1 cellular context compared by ENCODE assay signal in the genomic region with DNA sequence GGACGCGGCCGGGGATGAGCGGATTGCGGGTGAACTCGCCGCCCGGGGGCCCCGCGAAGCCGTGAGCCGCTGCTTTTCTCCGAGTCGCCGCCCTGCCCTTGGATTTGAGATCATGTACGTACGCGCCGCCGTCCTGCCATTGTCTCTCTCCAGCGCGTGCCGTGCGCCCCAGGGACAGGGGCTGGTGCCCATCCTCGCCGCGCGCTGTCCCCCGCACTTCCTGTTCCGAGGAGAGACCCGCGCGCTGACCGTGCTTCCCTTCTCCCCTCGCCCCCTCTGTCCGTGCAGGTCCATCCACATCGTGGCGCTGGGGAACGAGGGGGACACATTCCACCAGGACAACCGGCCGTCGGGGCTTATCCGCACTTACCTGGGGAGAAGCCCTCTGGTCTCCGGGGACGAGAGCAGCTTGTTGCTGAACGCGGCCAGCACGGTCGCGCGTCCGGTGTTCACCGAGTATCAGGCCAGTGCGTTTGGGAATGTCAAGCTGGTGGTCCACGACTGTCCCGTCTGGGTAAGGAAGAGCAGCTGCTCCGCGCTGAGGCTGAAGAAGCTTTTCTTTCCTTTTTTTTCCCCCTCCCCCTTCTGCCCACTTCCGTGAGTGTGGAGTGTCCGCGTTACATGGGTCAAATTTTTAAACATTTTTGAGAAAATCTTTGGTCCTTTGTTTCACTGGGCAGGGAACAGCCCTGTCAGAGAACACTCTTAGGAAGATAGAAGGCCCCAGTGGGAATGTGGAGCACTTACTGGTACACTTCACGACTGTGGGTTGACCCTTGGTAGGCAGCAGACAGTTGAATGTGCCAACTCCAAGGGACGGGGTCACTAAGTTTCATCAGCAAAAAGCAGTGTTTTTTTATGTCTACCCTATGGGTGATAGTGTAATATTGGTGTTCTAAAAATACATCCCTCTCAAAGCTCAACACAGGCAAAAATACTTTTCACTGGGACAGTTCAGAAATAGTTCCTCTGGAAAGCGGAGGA.
A peak's percentile ranks its signal among the peaks of the same experiment; 100 is the strongest.
TF ChIP-seq lines count a peak whose summit lies in the region.

No MANE protein-coding gene starts in this region.

TF ChIP-seq in HCT116, 20 proteins besides CTCF, POLR2A, EP300 and RAD21 (continued from another document):
- peak; percentile 29; the same call in 1 of the 2 replicates for TF ChIP-seq CBX3 (IDR thresholded peaks at IDR 0.05; ENCODE audit: low read depth)
TF ChIP-seq in HCT116: peak in this region for 2.
